Comparison of ENCODE assay signal across 19 cellular contexts in genomic region chr3:57199895-57200297, GRCh38. TPM values are rescaled to one million over a fixed set of nuclear protein-coding genes. Genes with fewer than 3 reads are reported as not detected.
"Had no signal": no experiment of that assay in that cellular context is flagged by ENCODE, and none has a peak within 500 bp of the region (broad histone marks: within the 10 kb centered on the region; RNA-seq: fewer than 3 reads in every experiment).

Gene HESX1, minus strand, starts transcription at chr3:57199978. Its CDS starts 60 bp downstream, at chr3:57199918.

- H3K4me1 Mint-ChIP-seq: activated CD4-positive, alpha-beta T cell treated with anti-CD3 and anti-CD28 coated beads for 36 hours; activated naive CD8-positive, alpha-beta T cell treated with anti-CD3 and anti-CD28 coated beads, Interleukin-2, amount 10 ng/mL, durations not matched to agents 7 days and 5 days; memory B cell; nephron had no signal

- ATAC-seq: activated CD4-positive, alpha-beta T cell treated with anti-CD3 and anti-CD28 coated beads for 36 hours; activated CD8-positive, alpha-beta T cell treated with anti-CD3 and anti-CD28 coated beads, Interleukin-2, amount 10 ng/mL, durations not matched to agents 7 days and 5 days; left lung had no signal

- DNase-seq: activated CD4-positive, alpha-beta T cell treated with anti-CD3 and anti-CD28 coated beads for 36 hours; activated CD8-positive, alpha-beta memory T cell treated with anti-CD3 and anti-CD28 coated beads, Interleukin-2, amount 50 U/mL, for 48 hours; activated CD8-positive, alpha-beta T cell treated with anti-CD3 and anti-CD28 coated beads, Interleukin-2, amount 10 ng/mL, durations not matched to agents 7 days and 5 days; activated naive CD8-positive, alpha-beta T cell treated with anti-CD3 and anti-CD28 coated beads, Interleukin-2, amount 10 ng/mL, durations not matched to agents 7 days and 5 days; aorta; left lung; ovary; sigmoid colon; stimulated activated CD4-positive, alpha-beta T cell treated with anti-CD3 and anti-CD28 coated beads, Interleukin-2, amount 100 ng/mL, for 24 hours; stimulated activated naive CD4-positive, alpha-beta T cell; T-helper 9 cell; trophoblast cell had no signal

- H3K27ac Mint-ChIP-seq: activated CD4-positive, alpha-beta T cell treated with anti-CD3 and anti-CD28 coated beads for 36 hours; activated CD8-positive, alpha-beta T cell treated with anti-CD3 and anti-CD28 coated beads, Interleukin-2, amount 10 ng/mL, durations not matched to agents 7 days and 5 days; activated naive CD8-positive, alpha-beta T cell treated with anti-CD3 and anti-CD28 coated beads, Interleukin-2, amount 10 ng/mL, durations not matched to agents 7 days and 5 days; memory B cell; nephron had no signal

- H3K4me3 Mint-ChIP-seq: activated CD4-positive, alpha-beta T cell treated with anti-CD3 and anti-CD28 coated beads for 36 hours; activated CD8-positive, alpha-beta T cell treated with anti-CD3 and anti-CD28 coated beads, Interleukin-2, amount 10 ng/mL, durations not matched to agents 7 days and 5 days; activated naive CD8-positive, alpha-beta T cell treated with anti-CD3 and anti-CD28 coated beads, Interleukin-2, amount 10 ng/mL, durations not matched to agents 7 days and 5 days; memory B cell; nephron had no signal

- H3K4me1 ChIP-seq: breast epithelium, esophagus muscularis mucosa, left lung, sigmoid colon had no signal

- H3K9me3 ChIP-seq: breast epithelium, esophagus muscularis mucosa, left lung, ovary, sigmoid colon had no signal

- H3K27ac ChIP-seq: breast epithelium, esophagus muscularis mucosa, left lung, ovary, sigmoid colon, VCaP had no signal

- H3K36me3 ChIP-seq: breast epithelium, esophagus muscularis mucosa, left lung, ovary, sigmoid colon had no signal

- H3K4me3 ChIP-seq: breast epithelium, esophagus muscularis mucosa, left lung, ovary, sigmoid colon had no signal

- H3K9me3 Mint-ChIP-seq: activated naive CD8-positive, alpha-beta T cell treated with anti-CD3 and anti-CD28 coated beads, Interleukin-2, amount 10 ng/mL, durations not matched to agents 7 days and 5 days; memory B cell; nephron had no signal

- H3K27me3 ChIP-seq: breast epithelium, ovary had no signal

- FAIRE-seq: islet of Langerhans had no signal

- H3K36me3 Mint-ChIP-seq: activated naive CD8-positive, alpha-beta T cell treated with anti-CD3 and anti-CD28 coated beads, Interleukin-2, amount 10 ng/mL, durations not matched to agents 7 days and 5 days; memory B cell had no signal

RNA-seq across cellular contexts. Expression of gene HESX1, which starts in this region (rescaled TPM):
- total RNA-seq: fibroblast of villous mesenchyme had no signal
